Comparison of ENCODE assay signal across 8 cellular contexts in the genomic region with DNA sequence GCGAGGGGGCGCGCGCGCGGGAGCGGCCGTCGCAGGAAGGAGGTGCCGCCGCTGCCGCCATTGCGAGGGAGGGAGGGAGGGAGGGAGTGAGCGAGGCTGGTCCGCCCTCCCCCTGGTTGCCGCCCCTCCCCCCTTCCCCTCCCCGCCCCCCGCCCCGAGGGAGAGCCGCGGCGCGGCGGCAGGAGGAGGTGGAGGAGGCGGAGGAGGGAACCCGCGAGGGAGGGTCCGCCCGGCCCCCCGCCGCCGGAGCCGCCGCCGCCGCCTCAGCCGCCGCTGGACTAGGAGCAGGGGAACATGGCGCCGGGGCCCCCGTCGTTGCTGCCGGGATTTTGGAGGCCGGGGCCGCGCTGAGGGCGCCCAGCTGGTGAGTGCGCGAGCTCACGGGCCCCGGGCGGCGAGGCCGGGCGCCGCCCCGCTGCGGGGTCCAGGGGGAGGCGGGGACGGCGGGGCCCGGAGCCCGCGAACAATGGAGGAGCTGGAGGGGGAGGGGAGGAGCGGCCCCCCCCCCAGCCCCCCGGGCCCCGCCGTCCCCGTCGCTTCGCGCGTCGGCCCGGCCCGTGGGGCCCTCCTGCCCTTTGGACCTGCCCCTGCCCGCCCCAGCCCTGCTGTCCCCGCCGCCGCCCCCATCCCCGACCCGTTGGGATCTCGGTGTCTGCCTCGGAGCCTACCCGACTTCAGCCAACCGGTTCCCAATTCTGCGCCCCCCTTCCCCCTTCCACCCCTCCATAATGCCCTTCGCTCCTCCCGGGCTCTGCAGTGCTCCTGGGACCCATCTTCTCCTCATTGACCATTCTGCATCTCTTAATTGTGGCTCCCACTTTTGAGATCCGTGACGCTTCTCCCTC.
DNase-seq lines count a peak whose midpoint lies in the region; ATAC-seq, FAIRE-seq and TF ChIP-seq lines count a peak whose summit lies in the region.

A gene (plus strand): TSS at position 152 of the 845 bp plus-strand sequence. CDS start 57,679 bp downstream, outside the sequence.

- peak within 1 kb of the TSS; percentile 86 for H3K4me3 Mint-ChIP-seq in activated T-cell treated with anti-CD3 and anti-CD28 coated beads, Interleukin-2, amount 50 U/mL, for 24 hours
- peak within 1 kb of the TSS; percentile 85 for H3K4me3 Mint-ChIP-seq in nephron progenitor cell

- H3K27ac ChIP-seq in KOPT-K1 (ENCODE audit: low read depth, low read length, poor library complexity, severe bottlenecking): peak within 1 kb of the TSS; percentile 99

- in situ Hi-C loops in ACHN (cut with HindIII; ENCODE audit: low pct_ligation_motif_present, low pct_unique_long_range_greater_than_20kb, low sequenced_read_pairs): no loop called here

- H3K4me1 Mint-ChIP-seq in activated T-cell treated with anti-CD3 and anti-CD28 coated beads, Interleukin-2, amount 50 U/mL, for 24 hours (ENCODE audit: low read depth): peaks cover 26% of the 10 kb centered on the region
- H3K4me1 Mint-ChIP-seq in nephron progenitor cell: peaks cover 17% of the 10 kb centered on the region

- H3K9me3 Mint-ChIP-seq in activated T-cell treated with anti-CD3 and anti-CD28 coated beads, Interleukin-2, amount 50 U/mL, for 24 hours: no peaks in the 10 kb centered on the region
- H3K9me3 Mint-ChIP-seq in nephron progenitor cell: peaks cover 4% of the 10 kb centered on the region

- H3K36me3 Mint-ChIP-seq in activated T-cell treated with anti-CD3 and anti-CD28 coated beads, Interleukin-2, amount 50 U/mL, for 24 hours (ENCODE audit: low read depth): peaks cover 23% of the 10 kb centered on the region
- peaks cover 4% of the 10 kb centered on the region for H3K36me3 Mint-ChIP-seq in nephron progenitor cell (ENCODE audit: low read depth)

- H3K27ac Mint-ChIP-seq in activated T-cell treated with anti-CD3 and anti-CD28 coated beads, Interleukin-2, amount 50 U/mL, for 24 hours: peak within 1 kb of the TSS; percentile 98
- H3K27ac Mint-ChIP-seq in nephron progenitor cell: peak within 1 kb of the TSS; percentile 95

- TF ChIP-seq CTCF in fibroblast of mammary gland (conservative IDR thresholded peaks at IDR 0.05; ENCODE audit: control insufficient read depth, insufficient read depth, low read depth, low read length) (no peak), nephron progenitor cell (IDR thresholded peaks at IDR 0.05) (no peak)

- peak within 1 kb of the TSS; percentile 81 for H3K4me3 ChIP-seq in fibroblast of mammary gland (ENCODE audit: control insufficient read depth, low read depth, low read length)

- 0 out of 2 replicates have a peak, but pooled peaks cover 8% of the 10 kb centered on the region for H3K36me3 ChIP-seq in KOPT-K1 (ENCODE audit: insufficient read depth, low read length)

- no peaks in the 10 kb centered on the region for H3K9me3 ChIP-seq in KOPT-K1 (ENCODE audit: insufficient read depth, low read length, poor library complexity, severe bottlenecking)

- ATAC-seq in GM19372 (IDR thresholded peaks at IDR 0.05; ENCODE audit: low read depth, unreplicated experiment) (peak; percentile 5), GM18861 (IDR thresholded peaks at IDR 0.05; ENCODE audit: unreplicated experiment) (no peak)

- FAIRE-seq in HTR-8/SVneo (lab: Jason Lieb, UNC): no peak

- DNase-seq in ACHN: peak; percentile 79
- DNase-seq in activated T-cell treated with anti-CD3 and anti-CD28 coated beads, Interleukin-2, amount 50 U/mL, for 24 hours: no peak
- DNase-seq in fibroblast of mammary gland (ENCODE audit: low read depth): no peak
- DNase-seq in nephron progenitor cell: peak; percentile 81
- DNase-seq in HTR-8/SVneo (ENCODE audit: insufficient read length, low spot score): no peak

- no peaks in the 10 kb centered on the region for H3K27me3 Mint-ChIP-seq in activated T-cell treated with anti-CD3 and anti-CD28 coated beads, Interleukin-2, amount 50 U/mL, for 24 hours
- H3K27me3 Mint-ChIP-seq in nephron progenitor cell (ENCODE audit: low read depth, poor library complexity): peaks cover 2% of the 10 kb centered on the region

Comparison
In these comparisons a context has a peak if more than half of its experiments do, and no peak if none do; other contexts are left out.
1. DNase-seq: peak in ACHN (single experiment) and nephron progenitor cell (single experiment); none in activated T-cell treated with anti-CD3 and anti-CD28 coated beads, Interleukin-2, amount 50 U/mL, for 24 hours (single experiment), fibroblast of mammary gland (single experiment) and HTR-8/SVneo (single experiment).